Comparison of ENCODE assay signal across 19 cellular contexts in the genomic region with DNA sequence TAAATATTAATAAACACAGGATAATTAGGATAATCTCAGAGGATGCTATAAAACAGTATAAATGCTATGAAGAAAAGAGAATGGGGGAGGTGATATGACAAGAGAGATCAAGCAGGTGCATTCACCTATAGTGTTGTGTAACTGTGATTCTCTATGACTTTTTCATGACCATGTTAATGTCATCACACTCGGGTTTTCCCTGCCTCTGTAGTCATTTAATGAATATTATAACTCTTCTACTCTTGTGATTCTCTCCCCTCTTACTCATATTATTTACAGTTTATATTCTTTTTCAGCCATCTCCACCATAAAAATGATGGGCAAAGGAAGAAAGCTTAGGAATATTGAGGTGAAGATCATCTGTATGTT.
A peak's percentile ranks its signal among the peaks of the same experiment; 100 is the strongest.
DNase-seq lines count a peak whose midpoint lies in the region; ATAC-seq, FAIRE-seq and TF ChIP-seq lines count a peak whose summit lies in the region.
"Had no signal": no experiment of that assay in that cellular context is flagged by ENCODE, and none has a peak within 500 bp of the region (broad histone marks: within the 10 kb centered on the region; RNA-seq: fewer than 3 reads in every experiment).

No MANE protein-coding gene starts in this region.

- no peak overlapping the region for H3K4me3 Mint-ChIP-seq in activated CD8-positive, alpha-beta T cell treated with anti-CD3 and anti-CD28 coated beads for 36 hours
- H3K4me3 Mint-ChIP-seq in activated CD8-positive, alpha-beta T cell treated with anti-CD3 and anti-CD28 coated beads, Interleukin-2, amount 10 ng/mL, durations not matched to agents 7 days and 5 days, result no peak overlapping the region
- H3K4me3 Mint-ChIP-seq in stimulated activated naive B cell treated with anti-CD40 and anti-IgM and Interleukin-4, amounts not matched to agents 10 μg/mL and 1 μg/mL and 100 μg/mL, for 72 hours, result no peak overlapping the region
- H3K4me3 Mint-ChIP-seq in activated CD8-positive, alpha-beta memory T cell treated with anti-CD3 and anti-CD28 coated beads, Interleukin-2, amount 10 ng/mL, durations not matched to agents 7 days and 5 days, result no peak overlapping the region

- H3K27me3 ChIP-seq in IMR-90 (ENCODE audit: control insufficient read depth, insufficient read depth, low read length), result no peaks in the 10 kb centered on the region
- no peaks in the 10 kb centered on the region for H3K27me3 ChIP-seq in endothelial cell of umbilical vein (ENCODE audit: control insufficient read depth in 2 of 2, insufficient read depth in 2 of 2, low read length in 2 of 2)
- no peaks in the 10 kb centered on the region for H3K27me3 ChIP-seq in parathyroid adenoma (ENCODE audit: control insufficient read depth, insufficient read depth, low read length)

- H3K36me3 ChIP-seq in IMR-90 (ENCODE audit: control insufficient read depth, insufficient read depth, low read length), result no peaks in the 10 kb centered on the region
- no peaks in the 10 kb centered on the region for H3K36me3 ChIP-seq in endothelial cell of umbilical vein (ENCODE audit: control insufficient read depth in 2 of 2, extremely low read depth in 1 of 2, insufficient read depth in 2 of 2, low read length in 2 of 2)
- no peaks in the 10 kb centered on the region for H3K36me3 ChIP-seq in parathyroid adenoma (ENCODE audit: control insufficient read depth, insufficient read depth, low read length)

- H3K23ac ChIP-seq in IMR-90 (ENCODE audit: low read depth, low read length), result no peak overlapping the region

- no peaks in the 10 kb centered on the region for H4K20me1 ChIP-seq in IMR-90 (ENCODE audit: insufficient read depth, low read length)
- no peaks in the 10 kb centered on the region for H4K20me1 ChIP-seq in endothelial cell of umbilical vein (replicated peaks; ENCODE audit: control insufficient read depth, extremely low read depth, insufficient read depth, low read length)

- no peak for FAIRE-seq in endothelial cell of umbilical vein (lab: Jason Lieb, UNC)
- FAIRE-seq: GM12892, H1 had no signal

- no peaks in the 10 kb centered on the region for H3K27me3 Mint-ChIP-seq in activated CD8-positive, alpha-beta T cell treated with anti-CD3 and anti-CD28 coated beads for 36 hours
- H3K27me3 Mint-ChIP-seq in activated CD8-positive, alpha-beta T cell treated with anti-CD3 and anti-CD28 coated beads, Interleukin-2, amount 10 ng/mL, durations not matched to agents 7 days and 5 days (ENCODE audit: low read depth), result no peaks in the 10 kb centered on the region
- no peaks in the 10 kb centered on the region for H3K27me3 Mint-ChIP-seq in stimulated activated naive B cell treated with anti-CD40 and anti-IgM and Interleukin-4, amounts not matched to agents 10 μg/mL and 1 μg/mL and 100 μg/mL, for 72 hours
- H3K27me3 Mint-ChIP-seq in activated CD8-positive, alpha-beta memory T cell treated with anti-CD3 and anti-CD28 coated beads, Interleukin-2, amount 10 ng/mL, durations not matched to agents 7 days and 5 days, result no peaks in the 10 kb centered on the region

- H4K8ac ChIP-seq in IMR-90 (ENCODE audit: low read depth in 2 of 2, low read length in 2 of 2), result no peak overlapping the region

- H3K4me3 ChIP-seq in IMR-90 (ENCODE audit: insufficient read depth, low read depth, low read length), result no peak overlapping the region
- no peak overlapping the region for H3K4me3 ChIP-seq in endothelial cell of umbilical vein (replicated peaks in 1 of 3; ENCODE audit: insufficient read depth in 1 of 3, low read depth in 1 of 3, low read length in 3 of 3)
- no peak overlapping the region for H3K4me3 ChIP-seq in parathyroid adenoma (ENCODE audit: low read depth, low read length)

- intact Hi-C loops in activated CD8-positive, alpha-beta T cell treated with anti-CD3 and anti-CD28 coated beads for 36 hours (cut with micrococcal nuclease), result no loop called here
- intact Hi-C loops in IMR-90 (cut with micrococcal nuclease), result loop anchor here (5.0 kb wide), 2 partner anchors 218 to 398 kb away; no protein-coding TSS in a partner anchor
- intact Hi-C loops in endothelial cell of umbilical vein (cut with micrococcal nuclease), result loop anchor here (1.0 to 5.0 kb wide), 6 partner anchors 12 to 458 kb away; no protein-coding TSS in a partner anchor

- no peak for TF ChIP-seq RAD21 in IMR-90 (IDR thresholded peaks at IDR 0.05; ENCODE audit: low read length)

- H3K4me1 Mint-ChIP-seq in activated CD8-positive, alpha-beta T cell treated with anti-CD3 and anti-CD28 coated beads for 36 hours (ENCODE audit: low read depth), result peaks cover 4% of the 10 kb centered on the region
- H3K4me1 Mint-ChIP-seq in activated CD8-positive, alpha-beta T cell treated with anti-CD3 and anti-CD28 coated beads, Interleukin-2, amount 10 ng/mL, durations not matched to agents 7 days and 5 days (ENCODE audit: low read depth), result peaks cover 10% of the 10 kb centered on the region
- peaks cover 11 to 12% of the 10 kb centered on the region in 2 donors for H3K4me1 Mint-ChIP-seq in stimulated activated naive B cell treated with anti-CD40 and anti-IgM and Interleukin-4, amounts not matched to agents 10 μg/mL and 1 μg/mL and 100 μg/mL, for 72 hours
- H3K4me1 Mint-ChIP-seq in activated CD8-positive, alpha-beta memory T cell treated with anti-CD3 and anti-CD28 coated beads, Interleukin-2, amount 10 ng/mL, durations not matched to agents 7 days and 5 days, result peaks cover 16% of the 10 kb centered on the region

- no peak overlapping the region for H3K4me2 ChIP-seq in IMR-90 (ENCODE audit: low read depth, low read length)
- H3K4me2 ChIP-seq in endothelial cell of umbilical vein (ENCODE audit: insufficient read depth, low read length), result no peak overlapping the region
- H3K4me2 ChIP-seq in parathyroid adenoma (ENCODE audit: low read length), result no peak overlapping the region

- dilution Hi-C loops in IMR-90 (cut with HindIII; ENCODE audit: low sequenced_read_pairs, unreplicated experiment), result no loop called here
- dilution Hi-C loops in endothelial cell of umbilical vein (cut with MboI; ENCODE audit: extremely low pct_ligation_motif_present, low sequenced_read_pairs), result loop anchor here (25.0 kb wide), 1 partner anchor 113 kb away; no protein-coding TSS in a partner anchor

- no peak overlapping the region for H3K9ac ChIP-seq in IMR-90 (ENCODE audit: low read depth, low read length)
- peak overlapping the region; percentile 48 for H3K9ac ChIP-seq in endothelial cell of umbilical vein (replicated peaks; ENCODE audit: extremely low read depth, insufficient read depth, low read length)
- no peak overlapping the region for H3K9ac ChIP-seq in parathyroid adenoma

- H3K4me1 ChIP-seq in IMR-90 (ENCODE audit: control insufficient read depth, insufficient read depth, low read length), result peaks cover 14% of the 10 kb centered on the region
- peaks cover 61% of the 10 kb centered on the region for H3K4me1 ChIP-seq in endothelial cell of umbilical vein (ENCODE audit: control insufficient read depth, extremely low read depth, insufficient read depth, low read length)
- H3K4me1 ChIP-seq in parathyroid adenoma, result peaks cover 8% of the 10 kb centered on the region

- H2AFZ ChIP-seq in IMR-90 (replicated peaks; ENCODE audit: low read length, poor library complexity) (no peak overlapping the region), endothelial cell of umbilical vein (ENCODE audit: low read depth, low read length) (no peak overlapping the region), parathyroid adenoma (peak overlapping the region; percentile 36)

- H3K4ac ChIP-seq in IMR-90 (ENCODE audit: low read depth, low read length), result peak overlapping the region; percentile 39; the same call in 1 of the 2 replicates

- H3K9me1 ChIP-seq in IMR-90 (ENCODE audit: insufficient read depth, low read length) (peaks cover 12% of the 10 kb centered on the region), endothelial cell of umbilical vein (replicated peaks; ENCODE audit: control insufficient read depth, extremely low read depth, insufficient read depth, low read length) (no peaks in the 10 kb centered on the region)

- BruUV-seq in IMR-90 (replicated peaks; lab: Mats Ljungman, UMichigan), result no TSS peak
- no TSS peak for BruUV-seq in endothelial cell of umbilical vein (replicated peaks; lab: Mats Ljungman, UMichigan)

- no peak for DNase-seq in activated CD8-positive, alpha-beta T cell treated with anti-CD3 and anti-CD28 coated beads for 36 hours
- DNase-seq in activated CD8-positive, alpha-beta T cell treated with anti-CD3 and anti-CD28 coated beads, Interleukin-2, amount 10 ng/mL, durations not matched to agents 7 days and 5 days, result no peak
- no peak for DNase-seq in IMR-90
- no peak for DNase-seq in endothelial cell of umbilical vein (ENCODE audit: low read depth, low spot score)
- DNase-seq in NCI-H1092 treated with DMSO at 0.1 percent for 48 hours (lab: John Stamatoyannopoulos, UW), result no peak
- no peak for DNase-seq in stimulated activated naive B cell treated with anti-CD40 and anti-IgM and Interleukin-4, amounts not matched to agents 10 μg/mL and 1 μg/mL and 100 μg/mL, for 72 hours
- DNase-seq in activated CD8-positive, alpha-beta memory T cell treated with anti-CD3 and anti-CD28 coated beads, Interleukin-2, amount 10 ng/mL, durations not matched to agents 7 days and 5 days, result no peak
- DNase-seq: DMS 273 treated with DMSO at 0.1 percent for 48 hours, GF-D8, KBM-7, NCI-H1436 treated with DMSO at 0.1 percent for 48 hours, NCI-H2029 treated with DMSO at 0.1 percent for 48 hours, NCI-H2171 treated with DMSO at 0.1 percent for 48 hours, NCI-H446 treated with DMSO at 0.1 percent for 48 hours, NCI-H774 had no signal

- CTCF ChIA-PET in activated CD8-positive, alpha-beta T cell treated with anti-CD3 and anti-CD28 coated beads for 36 hours (lab: Charles Lee), result interaction anchor here (1.1 kb wide), 1 partner anchor 14 kb away, joined by 3 read pairs; no protein-coding TSS in a partner anchor
- CTCF ChIA-PET in activated CD8-positive, alpha-beta T cell treated with anti-CD3 and anti-CD28 coated beads, Interleukin-2, amount 10 ng/mL, durations not matched to agents 7 days and 5 days (lab: Charles Lee), result no interaction called here
- CTCF ChIA-PET in IMR-90 (lab: Yijun Ruan, JAX), result no interaction called here
- CTCF ChIA-PET in endothelial cell of umbilical vein (lab: Charles Lee), result interaction anchor here (0.7 to 5.2 kb wide), 5 partner anchors 8 to 247 kb away, joined by 3 to 27 read pairs (median 6); no protein-coding TSS in a partner anchor
- CTCF ChIA-PET in activated CD8-positive, alpha-beta memory T cell treated with anti-CD3 and anti-CD28 coated beads, Interleukin-2, amount 10 ng/mL, durations not matched to agents 7 days and 5 days (lab: Charles Lee), result interaction anchor here (0.7 kb wide), 1 partner anchor 216 kb away, joined by 3 read pairs; no protein-coding TSS in a partner anchor

- H3K18ac ChIP-seq in IMR-90 (ENCODE audit: low read depth, low read length), result peak overlapping the region; percentile 34; the same call in 1 of the 2 replicates

- H3K9me3 Mint-ChIP-seq in activated CD8-positive, alpha-beta T cell treated with anti-CD3 and anti-CD28 coated beads for 36 hours, result no peaks in the 10 kb centered on the region
- no peaks in the 10 kb centered on the region for H3K9me3 Mint-ChIP-seq in activated CD8-positive, alpha-beta T cell treated with anti-CD3 and anti-CD28 coated beads, Interleukin-2, amount 10 ng/mL, durations not matched to agents 7 days and 5 days (ENCODE audit: insufficient read depth)
- peaks cover 0 to 10% of the 10 kb centered on the region in 2 donors for H3K9me3 Mint-ChIP-seq in stimulated activated naive B cell treated with anti-CD40 and anti-IgM and Interleukin-4, amounts not matched to agents 10 μg/mL and 1 μg/mL and 100 μg/mL, for 72 hours
- H3K9me3 Mint-ChIP-seq in activated CD8-positive, alpha-beta memory T cell treated with anti-CD3 and anti-CD28 coated beads, Interleukin-2, amount 10 ng/mL, durations not matched to agents 7 days and 5 days (ENCODE audit: low read depth), result no peaks in the 10 kb centered on the region

- H3K9me3 ChIP-seq in IMR-90 (ENCODE audit: control insufficient read depth, insufficient read depth, low read length) (no peaks in the 10 kb centered on the region), endothelial cell of umbilical vein (replicated peaks; ENCODE audit: control insufficient read depth, insufficient read depth, low read length) (no peaks in the 10 kb centered on the region), parathyroid adenoma (ENCODE audit: control insufficient read depth, low read length) (no peaks in the 10 kb centered on the region)

- POLR2A ChIA-PET in activated CD8-positive, alpha-beta T cell treated with anti-CD3 and anti-CD28 coated beads for 36 hours (lab: Charles Lee), result no interaction called here
- POLR2A ChIA-PET in activated CD8-positive, alpha-beta T cell treated with anti-CD3 and anti-CD28 coated beads, Interleukin-2, amount 10 ng/mL, durations not matched to agents 7 days and 5 days (lab: Charles Lee), result interaction anchor here (1.5 kb wide), 1 partner anchor 73 kb away, joined by 3 read pairs; no protein-coding TSS in a partner anchor
- POLR2A ChIA-PET in IMR-90 (lab: Charles Lee; ENCODE audit: unreplicated experiment) (interaction anchor here (0.6 kb wide), 1 partner anchor 115 kb away, joined by 3 read pairs; no protein-coding TSS in a partner anchor), endothelial cell of umbilical vein (lab: Charles Lee) (no interaction called here)

- no peaks in the 10 kb centered on the region for H3K36me3 Mint-ChIP-seq in activated CD8-positive, alpha-beta T cell treated with anti-CD3 and anti-CD28 coated beads for 36 hours (ENCODE audit: low read depth)
- no peaks in the 10 kb centered on the region for H3K36me3 Mint-ChIP-seq in activated CD8-positive, alpha-beta T cell treated with anti-CD3 and anti-CD28 coated beads, Interleukin-2, amount 10 ng/mL, durations not matched to agents 7 days and 5 days (ENCODE audit: low read depth)
- H3K36me3 Mint-ChIP-seq in stimulated activated naive B cell treated with anti-CD40 and anti-IgM and Interleukin-4, amounts not matched to agents 10 μg/mL and 1 μg/mL and 100 μg/mL, for 72 hours, result no peaks in the 10 kb centered on the region
- H3K36me3 Mint-ChIP-seq in activated CD8-positive, alpha-beta memory T cell treated with anti-CD3 and anti-CD28 coated beads, Interleukin-2, amount 10 ng/mL, durations not matched to agents 7 days and 5 days, result no peaks in the 10 kb centered on the region

- ATAC-seq in activated CD8-positive, alpha-beta T cell treated with anti-CD3 and anti-CD28 coated beads for 36 hours, result peak; percentile 37
- no peak for ATAC-seq in activated CD8-positive, alpha-beta T cell treated with anti-CD3 and anti-CD28 coated beads, Interleukin-2, amount 10 ng/mL, durations not matched to agents 7 days and 5 days
- ATAC-seq in IMR-90 (ENCODE audit: low read depth), result no peak
- ATAC-seq in stimulated activated naive B cell treated with anti-CD40 and anti-IgM and Interleukin-4, amounts not matched to agents 10 μg/mL and 1 μg/mL and 100 μg/mL, for 72 hours (replicated peaks), result no peak
- ATAC-seq in activated CD8-positive, alpha-beta memory T cell treated with anti-CD3 and anti-CD28 coated beads, Interleukin-2, amount 10 ng/mL, durations not matched to agents 7 days and 5 days, result no peak

- H3K79me2 ChIP-seq in endothelial cell of umbilical vein (ENCODE audit: control insufficient read depth, insufficient read depth, low read length) (no peaks in the 10 kb centered on the region), parathyroid adenoma (no peaks in the 10 kb centered on the region)

- H4K5ac ChIP-seq in IMR-90 (ENCODE audit: low read depth, low read length), result no peak overlapping the region

- no peak for TF ChIP-seq CTCF in activated CD8-positive, alpha-beta T cell treated with anti-CD3 and anti-CD28 coated beads for 36 hours (IDR thresholded peaks at IDR 0.05)
- no peak for TF ChIP-seq CTCF in IMR-90 (conservative IDR thresholded peaks at IDR 0.05; ENCODE audit: low read depth, low read length)
- no peak for TF ChIP-seq CTCF in endothelial cell of umbilical vein (IDR thresholded peaks at IDR 0.05; ENCODE audit: extremely low read depth in 1 of 2, insufficient read depth in 1 of 2, low read depth in 1 of 2, low read length in 2 of 2)
- TF ChIP-seq CTCF in parathyroid adenoma (IDR thresholded peaks at IDR 0.05), result no peak

- H3K79me1 ChIP-seq in IMR-90 (ENCODE audit: low read depth in 1 of 2, low read length in 2 of 2), result no peaks in the 10 kb centered on the region

- no CpG with 5 or more reads among the region's 1 CpG for WGBS in IMR-90 (ENCODE audit: extremely low coverage in 2 of 2, insufficient read length in 1 of 2), 2 experiments

- no peak overlapping the region for H2BK20ac ChIP-seq in IMR-90 (ENCODE audit: low read depth, low read length)

- H2BK120ac ChIP-seq in IMR-90 (ENCODE audit: low read depth, low read length), result peak overlapping the region; percentile 28; the same call in 1 of the 2 replicates

- H4K91ac ChIP-seq in IMR-90 (ENCODE audit: insufficient read depth, low read depth, low read length), result no peak overlapping the region

- peak overlapping the region; percentile 77; the same call in 1 of the 3 replicates for H2BK15ac ChIP-seq in IMR-90 (ENCODE audit: low read depth, low read length)

- no peak overlapping the region for H3K56ac ChIP-seq in IMR-90 (ENCODE audit: extremely low read depth, insufficient read depth, low read length)

- peak overlapping the region; percentile 98 for H2BK5ac ChIP-seq in IMR-90 (ENCODE audit: low read depth, low read length, poor library complexity, severe bottlenecking)

- no peak overlapping the region for H2AK5ac ChIP-seq in IMR-90 (ENCODE audit: low read depth, low read length)

- no peak overlapping the region for H3K27ac Mint-ChIP-seq in activated CD8-positive, alpha-beta T cell treated with anti-CD3 and anti-CD28 coated beads for 36 hours
- H3K27ac Mint-ChIP-seq in activated CD8-positive, alpha-beta T cell treated with anti-CD3 and anti-CD28 coated beads, Interleukin-2, amount 10 ng/mL, durations not matched to agents 7 days and 5 days, result no peak overlapping the region
- H3K27ac Mint-ChIP-seq in stimulated activated naive B cell treated with anti-CD40 and anti-IgM and Interleukin-4, amounts not matched to agents 10 μg/mL and 1 μg/mL and 100 μg/mL, for 72 hours, result no peak overlapping the region
- H3K27ac Mint-ChIP-seq in activated CD8-positive, alpha-beta memory T cell treated with anti-CD3 and anti-CD28 coated beads, Interleukin-2, amount 10 ng/mL, durations not matched to agents 7 days and 5 days, result no peak overlapping the region

- H3K27ac ChIP-seq in IMR-90 (ENCODE audit: insufficient read depth, low read length) (no peak overlapping the region), endothelial cell of umbilical vein (ENCODE audit: insufficient read depth, low read depth, low read length) (peak overlapping the region; percentile 74), parathyroid adenoma (no peak overlapping the region)
- H3K27ac ChIP-seq: C4-2B had no signal

- TF ChIP-seq POLR2A in IMR-90 (IDR thresholded peaks at IDR 0.05; ENCODE audit: low read depth, low read length), result no peak
- TF ChIP-seq POLR2A in endothelial cell of umbilical vein (IDR thresholded peaks at IDR 0.05; ENCODE audit: low read depth, low read length), result no peak

- no peak overlapping the region for H3K14ac ChIP-seq in IMR-90 (replicated peaks; ENCODE audit: low read depth, low read length)

- no peak overlapping the region for H2AK9ac ChIP-seq in IMR-90 (replicated peaks; ENCODE audit: low read depth, low read length, poor library complexity)

- in situ Hi-C loops in IMR-90 (cut with MboI; ENCODE audit: low sequenced_read_pairs), result no loop called here

Comparison
In these comparisons a context has a peak if more than half of its experiments do, and no peak if none do; other contexts are left out.
1. CTCF ChIA-PET loops: an anchor here in activated CD8-positive, alpha-beta T cell treated with anti-CD3 and anti-CD28 coated beads for 36 hours (1.1 kb wide), endothelial cell of umbilical vein (0.7 to 5.2 kb wide) and activated CD8-positive, alpha-beta memory T cell treated with anti-CD3 and anti-CD28 coated beads, Interleukin-2, amount 10 ng/mL, durations not matched to agents 7 days and 5 days (0.7 kb wide); none called in activated CD8-positive, alpha-beta T cell treated with anti-CD3 and anti-CD28 coated beads, Interleukin-2, amount 10 ng/mL, durations not matched to agents 7 days and 5 days and IMR-90.
2. POLR2A ChIA-PET loops: an anchor here in activated CD8-positive, alpha-beta T cell treated with anti-CD3 and anti-CD28 coated beads, Interleukin-2, amount 10 ng/mL, durations not matched to agents 7 days and 5 days (1.5 kb wide) and IMR-90 (0.6 kb wide); none called in activated CD8-positive, alpha-beta T cell treated with anti-CD3 and anti-CD28 coated beads for 36 hours and endothelial cell of umbilical vein.